12 cellular contexts compared by ENCODE assay signal in the genomic region with DNA sequence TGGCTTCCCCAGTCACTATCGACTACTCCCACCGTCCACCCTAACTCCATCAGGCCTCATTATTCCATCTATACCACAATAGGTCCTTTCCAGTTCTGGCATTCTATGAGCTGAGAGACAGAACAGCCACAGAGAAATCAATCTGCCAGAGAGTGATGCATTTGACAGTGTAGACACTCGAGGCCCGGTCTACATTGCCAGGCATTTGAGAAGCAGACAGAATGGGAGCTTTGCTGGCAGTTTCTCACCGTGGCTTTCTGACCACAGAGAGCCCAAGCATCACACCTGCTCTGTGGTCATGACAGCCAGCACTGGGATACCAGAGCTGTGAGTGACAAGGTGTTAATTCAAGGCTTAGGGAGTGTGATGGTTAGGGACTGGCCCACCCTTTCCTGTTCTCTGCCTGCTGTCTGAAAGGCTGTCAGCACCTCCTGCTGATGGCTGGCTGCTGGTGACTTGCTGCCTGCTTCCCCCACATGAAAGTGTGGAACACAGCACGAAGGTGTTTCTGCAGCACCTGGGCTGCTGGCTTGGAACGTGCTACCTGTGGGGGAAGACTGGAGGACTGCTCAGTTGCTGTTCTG.
DNase-seq lines count a peak whose midpoint lies in the region; ATAC-seq, FAIRE-seq and TF ChIP-seq lines count a peak whose summit lies in the region.
"Had no signal": no experiment of that assay in that cellular context is flagged by ENCODE, and none has a peak within 500 bp of the region (broad histone marks: within the 10 kb centered on the region; RNA-seq: fewer than 3 reads in every experiment).

No MANE protein-coding gene starts in this region.

- no peak overlapping the region; the same call in 1 of the 2 replicates for H2AK5ac ChIP-seq in H1 (ENCODE audit: low read depth, low read length)

- peak; percentile 45 for FAIRE-seq in H1 (lab: Jason Lieb, UNC)
- FAIRE-seq: K562 had no signal

- H2BK15ac ChIP-seq in H1 (ENCODE audit: low read length): no peak overlapping the region

- H3K27ac Mint-ChIP-seq in activated CD4-positive, alpha-beta memory T cell treated with anti-CD3 and anti-CD28 coated beads, Interleukin-2, amount 10 ng/mL, durations not matched to agents 7 days and 5 days: no peak overlapping the region

- H4K20me1 ChIP-seq in H1 (replicated peaks in 1 of 2; ENCODE audit: control insufficient read depth in 1 of 2, insufficient read depth in 2 of 2, low read length in 2 of 2): peaks cover 0 to 3% of the 10 kb centered on the region in 2 experiments

- no peak overlapping the region for H3K23ac ChIP-seq in H1 (ENCODE audit: insufficient read length)

- H3K56ac ChIP-seq in H1 (replicated peaks; ENCODE audit: insufficient read length, low read depth, low read length): no peak overlapping the region

- TF ChIP-seq RAD21 in H1 (IDR thresholded peaks at IDR 0.05 in 1 of 2, conservative IDR thresholded peaks at IDR 0.05 in 1 of 2; ENCODE audit: low read depth in 2 of 2, low read length in 2 of 2): peak; percentile 86 to 89

- no peak overlapping the region for H2BK120ac ChIP-seq in H1 (replicated peaks; ENCODE audit: low read depth, low read length)

- H3K4me2 ChIP-seq in H1 (ENCODE audit: insufficient read depth in 1 of 2, low read depth in 2 of 2, low read length in 2 of 2): no peak overlapping the region

- H3K9me3 Mint-ChIP-seq in activated CD4-positive, alpha-beta memory T cell treated with anti-CD3 and anti-CD28 coated beads, Interleukin-2, amount 10 ng/mL, durations not matched to agents 7 days and 5 days: no peaks in the 10 kb centered on the region

- no peaks in the 10 kb centered on the region for H3K9me3 ChIP-seq in H1 (ENCODE audit: insufficient read depth in 2 of 2, low read depth in 1 of 2, low read length in 1 of 2)

- no peak overlapping the region for H2BK5ac ChIP-seq in H1 (ENCODE audit: low read depth, low read length)

- WGBS in H1 (ENCODE audit: extremely low coverage in 1 of 2, insufficient coverage in 1 of 2, insufficient read length in 1 of 2, insufficient replicate concordance in 2 of 2, low coverage in 1 of 2, low lambda C conversion rate in 2 of 2, missing lambda C conversion rate in 1 of 2), 2 experiments: 73% methylated on average over 7 of the region's 7 CpGs; no CpG with 5 or more reads in 1 of the 2 experiments

- H3K36me3 ChIP-seq in H1 (ENCODE audit: control insufficient read depth in 2 of 4, insufficient read depth in 4 of 4, low read length in 3 of 4): no peaks in the 10 kb centered on the region

- H3K27me3 Mint-ChIP-seq in activated CD4-positive, alpha-beta memory T cell treated with anti-CD3 and anti-CD28 coated beads, Interleukin-2, amount 10 ng/mL, durations not matched to agents 7 days and 5 days: no peaks in the 10 kb centered on the region

- TF ChIP-seq EP300 in H1 (IDR thresholded peaks at IDR 0.05; ENCODE audit: borderline replicate concordance in 1 of 2, low read depth in 2 of 2, low read length in 2 of 2): no peak

- H3K36me3 Mint-ChIP-seq in activated CD4-positive, alpha-beta memory T cell treated with anti-CD3 and anti-CD28 coated beads, Interleukin-2, amount 10 ng/mL, durations not matched to agents 7 days and 5 days (ENCODE audit: low read depth): no peaks in the 10 kb centered on the region

- no peak overlapping the region for H3K27ac ChIP-seq in H1 (ENCODE audit: low read depth, low read length)
- H3K27ac ChIP-seq: parathyroid adenoma had no signal

- no peak for TF ChIP-seq POLR2A in H1 (IDR thresholded peaks at IDR 0.05; ENCODE audit: control extremely low read depth in 1 of 2, low read depth in 2 of 2, low read length in 2 of 2)

- no peak overlapping the region for H4K5ac ChIP-seq in H1 (ENCODE audit: insufficient read length, low read depth, low read length)

- peaks cover 4% of the 10 kb centered on the region; the same call in 1 of the 2 replicates for H3K23me2 ChIP-seq in H1 (ENCODE audit: low read depth, low read length)

- H3K18ac ChIP-seq in H1 (ENCODE audit: extremely low read depth, low read length): no peak overlapping the region

- H3K4me3 ChIP-seq in GM12864 (ENCODE audit: low read depth, low read length) (no peak overlapping the region), H1 (ENCODE audit: extremely low read depth in 1 of 4, insufficient read depth in 2 of 4, low read depth in 3 of 4, low read length in 4 of 4) (no peak overlapping the region)
- H3K4me3 ChIP-seq: K562 had no signal

- H3K79me1 ChIP-seq in H1 (ENCODE audit: low read depth, low read length): no peaks in the 10 kb centered on the region

- H2AFZ ChIP-seq in H1 (ENCODE audit: low read length): no peak overlapping the region
- H2AFZ ChIP-seq: parathyroid adenoma had no signal

- no peaks in the 10 kb centered on the region for H3K4me1 Mint-ChIP-seq in activated CD4-positive, alpha-beta memory T cell treated with anti-CD3 and anti-CD28 coated beads, Interleukin-2, amount 10 ng/mL, durations not matched to agents 7 days and 5 days

- H3K14ac ChIP-seq in H1 (ENCODE audit: insufficient read length): no peak overlapping the region

- POLR2A ChIA-PET in H1 (lab: Charles Lee; ENCODE audit: partially characterized antibody) (no interaction called here), GM10248 (lab: Yijun Ruan, JAX) (no interaction called here)
- POLR2A ChIA-PET in activated CD4-positive, alpha-beta memory T cell treated with anti-CD3 and anti-CD28 coated beads, Interleukin-2, amount 10 ng/mL, durations not matched to agents 7 days and 5 days (lab: Charles Lee): no interaction called here

- H2BK12ac ChIP-seq in H1 (ENCODE audit: low read depth, low read length): no peak overlapping the region

- no peak overlapping the region for H4K8ac ChIP-seq in H1 (ENCODE audit: extremely low read depth, insufficient read depth, low read length)

- no peak overlapping the region for H2BK20ac ChIP-seq in H1 (ENCODE audit: low read length)

- H4K91ac ChIP-seq in H1 (replicated peaks; ENCODE audit: insufficient read length, low read length): no peak overlapping the region

- peak; percentile 15 for DNase-seq in GM12864 (ENCODE audit: low read depth)
- peak; percentile 8 for DNase-seq in HuH-7 (ENCODE audit: low spot score)
- DNase-seq in H1 (ENCODE audit: low read depth in 1 of 2, low spot score in 2 of 2): peak; percentile 19 to 49
- DNase-seq in NCI-H1694 (lab: John Stamatoyannopoulos, UW): no peak
- DNase-seq in activated CD4-positive, alpha-beta memory T cell treated with anti-CD3 and anti-CD28 coated beads, Interleukin-2, amount 10 ng/mL, durations not matched to agents 7 days and 5 days: no peak
- DNase-seq in GM10248 (ENCODE audit: extremely low spot score): no peak
- DNase-seq: central memory CD4-positive, alpha-beta T cell; SIG-M5 had no signal

- no peak overlapping the region for H3K9ac ChIP-seq in H1 (replicated peaks in 1 of 4; ENCODE audit: extremely low read depth in 1 of 4, low read depth in 3 of 4, low read length in 3 of 4)
- H3K9ac ChIP-seq: parathyroid adenoma had no signal

- no peaks in the 10 kb centered on the region; a peak in 1 of 7 replicates for H3K27me3 ChIP-seq in H1 (replicated peaks in 1 of 4; ENCODE audit: control insufficient read depth in 3 of 4, extremely low read depth in 1 of 4, insufficient read depth in 3 of 4, low read length in 3 of 4)

- peaks cover 0 to 3% (median 0%) of the 10 kb centered on the region in 4 experiments; a peak in 1 of 7 replicates for H3K4me1 ChIP-seq in H1 (replicated peaks in 1 of 4; ENCODE audit: control insufficient read depth in 3 of 4, insufficient read depth in 4 of 4, low read length in 3 of 4)
- H3K4me1 ChIP-seq: parathyroid adenoma had no signal

- TF ChIP-seq CTCF in GM12864 (IDR thresholded peaks at IDR 0.05; ENCODE audit: low read depth, low read length, missing control alignments): peak; percentile 47
- peak; percentile 67 to 87 (median 77) for TF ChIP-seq CTCF in H1 (IDR thresholded peaks at IDR 0.05; ENCODE audit: control extremely low read depth in 1 of 3, insufficient read depth in 1 of 3, low read depth in 1 of 3, low read length in 3 of 3)
- TF ChIP-seq CTCF in GM10248 (IDR thresholded peaks at IDR 0.05; ENCODE audit: control extremely low read depth, extremely low read depth, low read depth, missing control alignments): no peak

- H3K79me2 ChIP-seq in H1 (ENCODE audit: control insufficient read depth in 1 of 2, insufficient read depth in 2 of 2, low read length in 2 of 2): no peaks in the 10 kb centered on the region
- H3K79me2 ChIP-seq: parathyroid adenoma had no signal

- no peak overlapping the region for H3K4ac ChIP-seq in H1 (replicated peaks; ENCODE audit: insufficient read length, low read depth, low read length)

- H3K4me3 Mint-ChIP-seq in activated CD4-positive, alpha-beta memory T cell treated with anti-CD3 and anti-CD28 coated beads, Interleukin-2, amount 10 ng/mL, durations not matched to agents 7 days and 5 days: no peak overlapping the region

- CTCF ChIA-PET in H1 (lab: Charles Lee; ENCODE audit: partially characterized antibody) (interaction anchor here (0.6 to 5.0 kb wide), 21 partner anchors 9 to 556 kb away, joined by 3 to 35 read pairs (median 4); no protein-coding TSS in a partner anchor), GM10248 (lab: Yijun Ruan, JAX) (no interaction called here)
- CTCF ChIA-PET in activated CD4-positive, alpha-beta memory T cell treated with anti-CD3 and anti-CD28 coated beads, Interleukin-2, amount 10 ng/mL, durations not matched to agents 7 days and 5 days (lab: Charles Lee): no interaction called here

- peak; percentile 65 for ATAC-seq in GM21447 (IDR thresholded peaks at IDR 0.05; ENCODE audit: unreplicated experiment)
- no peak for ATAC-seq in GM21367 (IDR thresholded peaks at IDR 0.05; ENCODE audit: unreplicated experiment)
- ATAC-seq: K562 had no signal

TF ChIP-seq in H1, 55 proteins besides CTCF, POLR2A, EP300 and RAD21:
- TF ChIP-seq, protein P1, sequence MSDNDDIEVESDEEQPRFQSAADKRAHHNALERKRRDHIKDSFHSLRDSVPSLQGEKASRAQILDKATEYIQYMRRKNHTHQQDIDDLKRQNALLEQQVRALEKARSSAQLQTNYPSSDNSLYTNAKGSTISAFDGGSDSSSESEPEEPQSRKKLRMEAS (IDR thresholded peaks at IDR 0.05): 0 out of 2 replicates have a peak, but pooled peaks have one; percentile 6
- TF ChIP-seq HDAC6 (IDR thresholded peaks at IDR 0.05; ENCODE audit: low read depth, low read length): no peak

Comparison
In these comparisons a context has a peak if more than half of its experiments do, and no peak if none do; other contexts are left out.
1. DNase-seq: peak in GM12864 (single experiment), HuH-7 (single experiment) and H1 (2 of 2); none in NCI-H1694 (single experiment), activated CD4-positive, alpha-beta memory T cell treated with anti-CD3 and anti-CD28 coated beads, Interleukin-2, amount 10 ng/mL, durations not matched to agents 7 days and 5 days (single experiment) and GM10248 (single experiment).